Comparison of ENCODE assay signal across 9 cellular contexts in the genomic region with DNA sequence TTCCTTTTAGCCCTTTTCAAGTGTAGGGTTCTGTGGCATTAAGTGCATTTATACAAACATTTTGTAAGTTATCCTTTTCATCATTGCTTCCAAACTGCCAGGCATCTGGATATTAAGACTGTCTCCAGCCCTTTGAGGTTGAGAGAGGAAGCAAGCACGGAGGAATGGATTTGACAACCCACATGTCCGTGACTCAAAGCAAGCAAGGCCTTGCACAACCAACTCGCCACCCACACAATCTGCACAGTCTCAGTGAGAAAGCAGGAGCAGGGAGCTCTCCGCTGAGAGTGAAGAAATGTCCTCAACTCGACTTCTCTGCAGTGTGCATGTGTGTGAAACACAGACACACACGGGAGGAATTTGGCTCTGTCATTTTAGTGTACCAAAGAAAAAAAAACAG.
DNase-seq lines count a peak whose midpoint lies in the region; FAIRE-seq and TF ChIP-seq lines count a peak whose summit lies in the region.
"Had no signal": no experiment of that assay in that cellular context is flagged by ENCODE, and none has a peak within 500 bp of the region (broad histone marks: within the 10 kb centered on the region; RNA-seq: fewer than 3 reads in every experiment).

No MANE protein-coding gene starts in this region.

- H2BK15ac ChIP-seq in H1 (ENCODE audit: low read length) = no peak overlapping the region

- peaks cover 3 to 4% of the 10 kb centered on the region in 2 experiments; a peak in 2 of 4 replicates for H3K9me3 ChIP-seq in H1 (ENCODE audit: insufficient read depth in 2 of 2, low read depth in 1 of 2, low read length in 1 of 2)

- TF ChIP-seq RAD21 in H1 (IDR thresholded peaks at IDR 0.05 in 1 of 2, conservative IDR thresholded peaks at IDR 0.05 in 1 of 2; ENCODE audit: low read depth in 2 of 2, low read length in 2 of 2) = no peak

- DNase-seq in NCI-H460 (ENCODE audit: extremely low read depth, low read depth) (peak; percentile 21), H1 (ENCODE audit: low read depth in 1 of 2, low spot score in 2 of 2) (no peak), mucosa of gallbladder (ENCODE audit: low spot score) (peak; percentile 86), NCI-H2107 (lab: John Stamatoyannopoulos, UW) (no peak), dermis blood vessel endothelial cell (no peak), cerebellum (ENCODE audit: low spot score) (no peak)
- DNase-seq in stimulated activated CD4-positive, alpha-beta T cell treated with anti-CD3 and anti-CD28 coated beads, Interleukin-4, amount 100 ng/mL, for 4 hours = no peak

- H3K36me3 ChIP-seq in ACC112 (ENCODE audit: insufficient read depth, low read length) (peaks cover 5% of the 10 kb centered on the region; the same call in 1 of the 2 replicates), H1 (ENCODE audit: control insufficient read depth in 2 of 4, insufficient read depth in 4 of 4, low read length in 3 of 4) (no peaks in the 10 kb centered on the region; a peak in 1 of 8 replicates)

- no peak overlapping the region for H2BK12ac ChIP-seq in H1 (ENCODE audit: low read depth, low read length)

- H3K4me1 ChIP-seq in ACC112 (ENCODE audit: control insufficient read depth, insufficient read depth, low read length, unreplicated experiment) = peaks cover 4% of the 10 kb centered on the region
- no peaks in the 10 kb centered on the region for H3K4me1 ChIP-seq in H1 (replicated peaks in 1 of 4; ENCODE audit: control insufficient read depth in 3 of 4, insufficient read depth in 4 of 4, low read length in 3 of 4)

- H3K4me3 ChIP-seq in ACC112 (ENCODE audit: low read depth, low read length) (peak overlapping the region; percentile 60), H1 (ENCODE audit: extremely low read depth in 1 of 4, insufficient read depth in 2 of 4, low read depth in 3 of 4, low read length in 4 of 4) (no peak overlapping the region)

- no peak for TF ChIP-seq CTCF in H1 (IDR thresholded peaks at IDR 0.05; ENCODE audit: control extremely low read depth in 1 of 3, insufficient read depth in 1 of 3, low read depth in 1 of 3, low read length in 3 of 3)

- TF ChIP-seq EP300 in H1 (IDR thresholded peaks at IDR 0.05; ENCODE audit: borderline replicate concordance in 1 of 2, low read depth in 2 of 2, low read length in 2 of 2) = no peak

- H4K20me1 ChIP-seq in H1 (replicated peaks in 1 of 2; ENCODE audit: control insufficient read depth in 1 of 2, insufficient read depth in 2 of 2, low read length in 2 of 2) = no peaks in the 10 kb centered on the region
- H4K20me1 ChIP-seq: BLaER1 treated with 17β-estradiol and CSF1 and Interleukin-3, amounts not matched to agents 10 nM and 100 nM had no signal

- H3K79me1 ChIP-seq in H1 (ENCODE audit: low read depth, low read length) = no peaks in the 10 kb centered on the region

- no peak overlapping the region for H2BK20ac ChIP-seq in H1 (ENCODE audit: low read length)

- H3K9ac ChIP-seq in H1 (replicated peaks in 1 of 4; ENCODE audit: extremely low read depth in 1 of 4, low read depth in 3 of 4, low read length in 3 of 4) = no peak overlapping the region; a peak in 1 of 7 replicates

- no peak overlapping the region for H4K91ac ChIP-seq in H1 (replicated peaks; ENCODE audit: insufficient read length, low read length)

- POLR2A ChIA-PET in H1 (lab: Charles Lee; ENCODE audit: partially characterized antibody) = no interaction called here

- H3K56ac ChIP-seq in H1 (replicated peaks; ENCODE audit: insufficient read length, low read depth, low read length) = no peak overlapping the region

- peak overlapping the region; percentile 75 for H3K27ac ChIP-seq in ACC112 (ENCODE audit: low read depth, low read length)
- H3K27ac ChIP-seq in H1 (ENCODE audit: low read depth, low read length) = no peak overlapping the region

- 69% methylated on average over 6 of the region's 6 CpGs; no CpG with 5 or more reads in 1 of the 2 experiments for WGBS in H1 (ENCODE audit: extremely low coverage in 1 of 2, insufficient coverage in 1 of 2, insufficient read length in 1 of 2, insufficient replicate concordance in 2 of 2, low coverage in 1 of 2, low lambda C conversion rate in 2 of 2, missing lambda C conversion rate in 1 of 2), 2 experiments

- CTCF ChIA-PET in H1 (lab: Charles Lee; ENCODE audit: partially characterized antibody) = interaction anchor here (0.7 kb wide), 1 partner anchor 10 kb away, joined by 3 read pairs; no protein-coding TSS in a partner anchor

- peak overlapping the region; percentile 15 for H3K23ac ChIP-seq in H1 (ENCODE audit: insufficient read length)

- H3K14ac ChIP-seq in H1 (ENCODE audit: insufficient read length) = no peak overlapping the region

- 0 out of 2 replicates have a peak overlapping the region, but pooled peaks have one; percentile 14 for H4K8ac ChIP-seq in H1 (ENCODE audit: extremely low read depth, insufficient read depth, low read length)

- no peak for TF ChIP-seq POLR2A in H1 (IDR thresholded peaks at IDR 0.05; ENCODE audit: control extremely low read depth in 1 of 2, low read depth in 2 of 2, low read length in 2 of 2)

- no peak overlapping the region for H2BK5ac ChIP-seq in H1 (ENCODE audit: low read depth, low read length)

- H3K23me2 ChIP-seq in H1 (ENCODE audit: low read depth, low read length) = no peaks in the 10 kb centered on the region

- H3K27me3 ChIP-seq in ACC112 (ENCODE audit: insufficient read depth, low read length) (no peaks in the 10 kb centered on the region), H1 (replicated peaks in 1 of 4; ENCODE audit: control insufficient read depth in 3 of 4, extremely low read depth in 1 of 4, insufficient read depth in 3 of 4, low read length in 3 of 4) (no peaks in the 10 kb centered on the region)
- H3K27me3 ChIP-seq: BLaER1 treated with 17β-estradiol and CSF1 and Interleukin-3, amounts not matched to agents 10 nM and 100 nM had no signal

- no peak overlapping the region for H2AK5ac ChIP-seq in H1 (ENCODE audit: low read depth, low read length)

- no peak overlapping the region for H3K4ac ChIP-seq in H1 (replicated peaks; ENCODE audit: insufficient read length, low read depth, low read length)

- H2AFZ ChIP-seq in ACC112 (ENCODE audit: low read length, unreplicated experiment) (peak overlapping the region; percentile 47), H1 (ENCODE audit: low read length) (no peak overlapping the region)

- H2BK120ac ChIP-seq in H1 (replicated peaks; ENCODE audit: low read depth, low read length) = no peak overlapping the region

- H3K4me2 ChIP-seq in H1 (ENCODE audit: insufficient read depth in 1 of 2, low read depth in 2 of 2, low read length in 2 of 2) = no peak overlapping the region

- H3K79me2 ChIP-seq in ACC112 (ENCODE audit: control insufficient read depth, insufficient read depth, low read length, unreplicated experiment) = peaks cover 4% of the 10 kb centered on the region
- H3K79me2 ChIP-seq in H1 (ENCODE audit: control insufficient read depth in 1 of 2, insufficient read depth in 2 of 2, low read length in 2 of 2) = no peaks in the 10 kb centered on the region

- FAIRE-seq in H1 (lab: Jason Lieb, UNC) = no peak

- no peak overlapping the region for H4K5ac ChIP-seq in H1 (ENCODE audit: insufficient read length, low read depth, low read length)

- H3K18ac ChIP-seq in H1 (ENCODE audit: extremely low read depth, low read length) = no peak overlapping the region

TF ChIP-seq in H1, 55 proteins besides CTCF, POLR2A, EP300 and RAD21 (continues in another document):
- TF ChIP-seq HDAC6 (IDR thresholded peaks at IDR 0.05; ENCODE audit: low read depth, low read length) (no peak), RFX5 (IDR thresholded peaks at IDR 0.05; ENCODE audit: borderline replicate concordance, low read depth, low read length) (no peak), TBP (IDR thresholded peaks at IDR 0.05; ENCODE audit: low read depth, low read length) (no peak), EZH2 (IDR thresholded peaks at IDR 0.05; ENCODE audit: low read depth, low read length, severe bottlenecking) (no peak), BCL11A (IDR thresholded peaks at IDR 0.05; ENCODE audit: low read depth in 2 of 2, low read length in 2 of 2) (no peak), BRCA1 (IDR thresholded peaks at IDR 0.05; ENCODE audit: low read depth, low read length) (no peak), POU5F1 (IDR thresholded peaks at IDR 0.05; ENCODE audit: low read depth, low read length) (no peak), BACH1 (IDR thresholded peaks at IDR 0.05; ENCODE audit: low read length) (no peak), KDM4A (IDR thresholded peaks at IDR 0.05; ENCODE audit: low read depth, low read length, severe bottlenecking) (no peak), KDM1A (IDR thresholded peaks at IDR 0.05; ENCODE audit: borderline replicate concordance, low read length) (no peak), YY1 (IDR thresholded peaks at IDR 0.05; ENCODE audit: low read depth, low read length) (no peak), TAF7 (optimal IDR thresholded peaks at IDR 0.05; ENCODE audit: borderline replicate concordance, low read depth, low read length) (no peak), CBX8 (IDR thresholded peaks at IDR 0.05; ENCODE audit: borderline replicate concordance, low read depth, low read length) (no peak), E2F6 (IDR thresholded peaks at IDR 0.05) (no peak)
- TF ChIP-seq, protein P1, sequence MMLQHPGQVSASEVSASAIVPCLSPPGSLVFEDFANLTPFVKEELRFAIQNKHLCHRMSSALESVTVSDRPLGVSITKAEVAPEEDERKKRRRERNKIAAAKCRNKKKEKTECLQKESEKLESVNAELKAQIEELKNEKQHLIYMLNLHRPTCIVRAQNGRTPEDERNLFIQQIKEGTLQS (IDR thresholded peaks at IDR 0.05; ENCODE audit: insufficient read depth, low read depth, low read length) = no peak

Comparison
In these comparisons a context has a peak if more than half of its experiments do, and no peak if none do; other contexts are left out.
1. DNase-seq: peak in NCI-H460 (single experiment) and mucosa of gallbladder (single experiment); none in H1 (0 of 2), stimulated activated CD4-positive, alpha-beta T cell treated with anti-CD3 and anti-CD28 coated beads, Interleukin-4, amount 100 ng/mL, for 4 hours (0 of 2), NCI-H2107 (single experiment), dermis blood vessel endothelial cell (single experiment) and cerebellum (single experiment).